In genomic region chr1:876428-876827, GRCh38 we compare ENCODE assay signal across 33 cellular contexts. TPM values are rescaled to one million over a fixed set of nuclear protein-coding genes. Genes with fewer than 3 reads are reported as not detected.
"Had no signal": no experiment of that assay in that cellular context is flagged by ENCODE, and none has a peak within 500 bp of the region (broad histone marks: within the 10 kb centered on the region; RNA-seq: fewer than 3 reads in every experiment).

No MANE protein-coding gene starts in this region.

- H3K4me3 Mint-ChIP-seq: activated naive CD8-positive, alpha-beta T cell; brain; immature natural killer cell; naive B cell; neural crest cell; T-helper 1 cell treated with Interleukin-12 subunit alpha and Interleukin-12 subunit beta and Interleukin-4 antibody, amounts not matched to agents 30 μg/mL and 1 μg/mL, for 36 hours; type B pancreatic cell had no signal

- H3K36me3 ChIP-seq: ascending aorta, cardiac muscle cell, gastrocnemius medialis, pancreas, sigmoid colon, thoracic aorta, uterus had no signal

- H3K9me3 ChIP-seq: ascending aorta, gastrocnemius medialis, pancreas, psoas muscle, sigmoid colon, SK-N-SH, thoracic aorta, uterus had no signal

- H3K9ac ChIP-seq: SK-N-SH had no signal

- H3K4me1 Mint-ChIP-seq: brain, immature natural killer cell, naive B cell, neural crest cell had no signal

- H3K27ac ChIP-seq: ascending aorta, cardiac muscle cell, coronary artery, dorsolateral prefrontal cortex, gastrocnemius medialis, hepatocyte, pancreas, psoas muscle, sigmoid colon, thoracic aorta, uterus, VCaP had no signal

- H3K4me1 ChIP-seq: ascending aorta, gastrocnemius medialis, pancreas, psoas muscle, sigmoid colon, uterus had no signal

- ATAC-seq: gastrocnemius medialis, left colon, pancreas, psoas muscle had no signal

- H3K9me3 Mint-ChIP-seq: immature natural killer cell; naive B cell; neural crest cell; T-helper 1 cell treated with Interleukin-12 subunit alpha and Interleukin-12 subunit beta and Interleukin-4 antibody, amounts not matched to agents 30 μg/mL and 1 μg/mL, for 36 hours; type B pancreatic cell had no signal

- DNase-seq: activated gamma-delta T cell; dorsolateral prefrontal cortex; effector memory CD4-positive, alpha-beta T cell; erythroblast; gastrocnemius medialis; immature natural killer cell; kidney; left colon; mammary epithelial cell; naive B cell; pancreas; psoas muscle; sigmoid colon; SK-N-SH; small intestine; stimulated activated CD4-positive, alpha-beta T cell treated with anti-CD3 and anti-CD28 coated beads, Interleukin-4, amount 100 ng/mL, for 4 hours; stimulated activated CD8-positive, alpha-beta memory T cell treated with anti-CD3 and anti-CD28 coated beads, Interleukin-4, amount 100 ng/mL, for 48 hours; stimulated activated naive CD4-positive, alpha-beta T cell; SW 1271; T-helper 9 cell; uterus had no signal

- H3K27ac Mint-ChIP-seq: activated naive CD8-positive, alpha-beta T cell; brain; immature natural killer cell; T-helper 1 cell treated with Interleukin-12 subunit alpha and Interleukin-12 subunit beta and Interleukin-4 antibody, amounts not matched to agents 30 μg/mL and 1 μg/mL, for 36 hours; type B pancreatic cell had no signal

- H3K4me3 ChIP-seq: ascending aorta, cardiac muscle cell, coronary artery, dorsolateral prefrontal cortex, gastrocnemius medialis, hepatocyte, pancreas, psoas muscle, sigmoid colon, thoracic aorta, uterus had no signal

- H3K36me3 Mint-ChIP-seq: activated naive CD8-positive, alpha-beta T cell; brain; immature natural killer cell; naive B cell; type B pancreatic cell had no signal

- H3K27me3 ChIP-seq: ascending aorta, dorsolateral prefrontal cortex had no signal

RNA-seq across cellular contexts. Expression of gene SAMD11, which starts 47.3 kb away (rescaled TPM):
- total RNA-seq: mammary epithelial cell, subcutaneous adipose tissue had no signal
- polyA plus RNA-seq: mammary epithelial cell had no signal
